9 cellular contexts compared by ENCODE assay signal in genomic region chrX:129360175-129360574, GRCh38.
A peak's percentile ranks its signal among the peaks of the same experiment; 100 is the strongest.
DNase-seq lines count a peak whose midpoint lies in the region; ATAC-seq, FAIRE-seq and TF ChIP-seq lines count a peak whose summit lies in the region.
"Had no signal": no experiment of that assay in that cellular context is flagged by ENCODE, and none has a peak within 500 bp of the region (broad histone marks: within the 10 kb centered on the region; RNA-seq: fewer than 3 reads in every experiment).

No MANE protein-coding gene starts in this region.

- TF ChIP-seq CTCF in C4-2B (conservative IDR thresholded peaks at IDR 0.05) (peak; percentile 69), pancreas (IDR thresholded peaks at IDR 0.05) (peak; percentile 15 to 35 (median 28))

- H3K27me3 ChIP-seq in pancreas = no peaks in the 10 kb centered on the region
- H3K27me3 ChIP-seq: SJSA1 had no signal

- POLR2A ChIA-PET in activated CD4-positive, alpha-beta T cell treated with anti-CD3 and anti-CD28 coated beads, Interleukin-2, amount 10 ng/mL, durations not matched to agents 7 days and 5 days (lab: Charles Lee) = no interaction called here

- no peaks in the 10 kb centered on the region for H3K36me3 ChIP-seq in pancreas
- H3K36me3 ChIP-seq: SJSA1 had no signal

- 32 to 44% methylated on average over 5 of the region's 5 CpGs for WGBS in pancreas, 2 donors

- CTCF ChIA-PET in activated CD4-positive, alpha-beta T cell treated with anti-CD3 and anti-CD28 coated beads, Interleukin-2, amount 10 ng/mL, durations not matched to agents 7 days and 5 days (lab: Charles Lee) = no interaction called here

- no peak overlapping the region for H3K4me3 ChIP-seq in pancreas
- H3K4me3 ChIP-seq: SJSA1 had no signal

- no peaks in the 10 kb centered on the region for H3K4me1 ChIP-seq in pancreas
- H3K4me1 ChIP-seq: SJSA1 had no signal

- no peak overlapping the region for H3K27ac Mint-ChIP-seq in activated CD4-positive, alpha-beta T cell treated with anti-CD3 and anti-CD28 coated beads, Interleukin-2, amount 10 ng/mL, durations not matched to agents 7 days and 5 days

- H3K27me3 Mint-ChIP-seq in activated CD4-positive, alpha-beta T cell treated with anti-CD3 and anti-CD28 coated beads, Interleukin-2, amount 10 ng/mL, durations not matched to agents 7 days and 5 days = no peaks in the 10 kb centered on the region

- no peaks in the 10 kb centered on the region for H3K9me3 ChIP-seq in pancreas
- H3K9me3 ChIP-seq: SJSA1 had no signal

- no peaks in the 10 kb centered on the region for H3K36me3 Mint-ChIP-seq in activated CD4-positive, alpha-beta T cell treated with anti-CD3 and anti-CD28 coated beads, Interleukin-2, amount 10 ng/mL, durations not matched to agents 7 days and 5 days (ENCODE audit: low read depth)

- no peaks in the 10 kb centered on the region for H3K9me3 Mint-ChIP-seq in activated CD4-positive, alpha-beta T cell treated with anti-CD3 and anti-CD28 coated beads, Interleukin-2, amount 10 ng/mL, durations not matched to agents 7 days and 5 days

- H3K4me3 Mint-ChIP-seq in activated CD4-positive, alpha-beta T cell treated with anti-CD3 and anti-CD28 coated beads, Interleukin-2, amount 10 ng/mL, durations not matched to agents 7 days and 5 days = no peak overlapping the region

- H3K4me1 Mint-ChIP-seq in activated CD4-positive, alpha-beta T cell treated with anti-CD3 and anti-CD28 coated beads, Interleukin-2, amount 10 ng/mL, durations not matched to agents 7 days and 5 days = no peaks in the 10 kb centered on the region

- no peak overlapping the region for H3K27ac ChIP-seq in C4-2B
- H3K27ac ChIP-seq in pancreas = no peak overlapping the region
- H3K27ac ChIP-seq: SJSA1 had no signal

- ATAC-seq in HG02970 (IDR thresholded peaks at IDR 0.05; ENCODE audit: low FRiP score, unreplicated experiment) (peak; percentile 81), pancreas (peak in 3 of 4 donors; percentile 60 to 72 (median 69))

- no peak for DNase-seq in GM18507 (ENCODE audit: extremely low spot score, insufficient read length, low read depth)
- DNase-seq in NCI-H2081 treated with DMSO at 0.1 percent for 48 hours (lab: John Stamatoyannopoulos, UW) = peak; percentile 28
- peak; percentile 45 for DNase-seq in activated CD4-positive, alpha-beta T cell treated with anti-CD3 and anti-CD28 coated beads, Interleukin-2, amount 10 ng/mL, durations not matched to agents 7 days and 5 days
- DNase-seq in fibroblast of gingiva (ENCODE audit: low read depth) = peak; percentile 9
- DNase-seq in pancreas = peak in 2 of 6 donors; percentile 16 to 46
- DNase-seq in cerebellum (ENCODE audit: low spot score) = no peak

- intact Hi-C loops in pancreas (cut with DNase I) = no loop called here

- FAIRE-seq in GM18507 (lab: Jason Lieb, UNC) (peak; percentile 76), pancreas (lab: Jason Lieb, UNC) (peak; percentile 63)

Comparison
In these comparisons a context has a peak if more than half of its experiments do, and no peak if none do; other contexts are left out.
1. DNase-seq: peak in NCI-H2081 treated with DMSO at 0.1 percent for 48 hours (single experiment), activated CD4-positive, alpha-beta T cell treated with anti-CD3 and anti-CD28 coated beads, Interleukin-2, amount 10 ng/mL, durations not matched to agents 7 days and 5 days (single experiment) and fibroblast of gingiva (single experiment); none in GM18507 (single experiment) and cerebellum (single experiment).